12 cellular contexts compared by ENCODE assay signal in the genomic region with DNA sequence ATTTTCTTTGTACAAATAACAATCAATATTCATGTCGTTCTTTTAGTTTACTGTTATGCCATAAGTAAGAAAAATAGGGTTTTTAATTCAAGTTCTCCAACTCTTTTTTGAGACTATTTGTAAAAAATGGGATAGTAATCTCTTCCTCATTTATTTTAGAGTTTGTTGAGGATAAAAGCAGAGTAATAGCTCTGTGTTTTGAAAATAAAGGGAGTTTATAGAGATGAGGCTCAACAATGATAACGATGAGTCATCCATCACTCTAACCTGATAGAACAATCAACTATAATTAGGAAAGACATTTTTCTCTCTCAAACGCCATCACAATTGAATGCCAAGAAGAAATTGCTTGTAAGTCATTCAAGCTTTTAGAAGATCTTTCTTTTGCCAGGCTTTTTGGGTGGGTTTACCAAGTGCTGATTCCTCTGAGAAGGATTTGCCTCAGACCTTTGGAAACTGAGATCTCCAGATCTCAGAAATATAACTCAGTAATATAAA. TPM values are rescaled to one million over a fixed set of nuclear protein-coding genes. Genes with fewer than 3 reads are reported as not detected.
A peak's percentile ranks its signal among the peaks of the same experiment; 100 is the strongest.
DNase-seq lines count a peak whose midpoint lies in the region; ATAC-seq and TF ChIP-seq lines count a peak whose summit lies in the region.
"Had no signal": no experiment of that assay in that cellular context is flagged by ENCODE, and none has a peak within 500 bp of the region (broad histone marks: within the 10 kb centered on the region; RNA-seq: fewer than 3 reads in every experiment).

No MANE protein-coding gene starts in this region.

- peak overlapping the region; percentile 73 for H3K27ac ChIP-seq in DOHH2 (ENCODE audit: low read depth, low read length)
- H3K27ac ChIP-seq in colonic mucosa, result peak overlapping the region; percentile 4
- H3K27ac ChIP-seq in skin epidermis, result peak overlapping the region in 19 of 21 experiments; percentile 4 to 97 (median 63)

- H3K36me3 ChIP-seq in DOHH2 (ENCODE audit: control insufficient read depth, low read length), result peaks cover 22% of the 10 kb centered on the region
- H3K36me3 ChIP-seq in Loucy (ENCODE audit: insufficient read depth, low read length), result no peaks in the 10 kb centered on the region
- H3K36me3 ChIP-seq in colonic mucosa, result no peaks in the 10 kb centered on the region

- TF ChIP-seq CTCF in DOHH2 (IDR thresholded peaks at IDR 0.05; ENCODE audit: low read depth, low read length, poor library complexity, severe bottlenecking) (no peak), Loucy (conservative IDR thresholded peaks at IDR 0.05; ENCODE audit: low read length) (no peak), colonic mucosa (IDR thresholded peaks at IDR 0.05) (no peak)

- no peaks in the 10 kb centered on the region for H4K20me1 ChIP-seq in DOHH2 (ENCODE audit: control insufficient read depth, insufficient read depth, low read depth, low read length)
- H4K20me1 ChIP-seq in Loucy (ENCODE audit: insufficient read depth, low read length, poor library complexity, severe bottlenecking), result no peaks in the 10 kb centered on the region

- H3K4me2 ChIP-seq in DOHH2 (ENCODE audit: low read length) (peak overlapping the region; percentile 84), Loucy (ENCODE audit: low read depth, low read length, poor library complexity, severe bottlenecking) (peak overlapping the region; percentile 78)

- H3K9me3 ChIP-seq in DOHH2 (ENCODE audit: control insufficient read depth, insufficient read depth, low read length) (no peaks in the 10 kb centered on the region), Loucy (ENCODE audit: insufficient read depth, low read depth, low read length) (peaks cover 3% of the 10 kb centered on the region; the same call in 1 of the 2 replicates), colonic mucosa (no peaks in the 10 kb centered on the region)

- DNase-seq in colonic mucosa, result no peak
- no peak for DNase-seq in NCI-H1092 (lab: John Stamatoyannopoulos, UW)
- DNase-seq: H9; NCI-H526; stimulated activated CD4-positive, alpha-beta T cell treated with anti-CD3 and anti-CD28 coated beads, Interleukin-1b, Interleukin-23, amount 100 ng/mL, for 48 hours; trophoblast cell had no signal

- ATAC-seq in SK-N-SH treated with all-trans-retinoic acid at 6 μM for 48 hours (no peak), HG03135 (IDR thresholded peaks at IDR 0.05; ENCODE audit: unreplicated experiment) (no peak)

- H3K27me3 ChIP-seq in DOHH2 (ENCODE audit: control insufficient read depth, low read length) (no peaks in the 10 kb centered on the region), Loucy (ENCODE audit: insufficient read depth, low read length, poor library complexity, severe bottlenecking) (peaks cover 5% of the 10 kb centered on the region), colonic mucosa (no peaks in the 10 kb centered on the region)

- H3K9me2 ChIP-seq in DOHH2 (replicated peaks; ENCODE audit: control insufficient read depth, low read length), result no peaks in the 10 kb centered on the region
- no peaks in the 10 kb centered on the region for H3K9me2 ChIP-seq in Loucy (replicated peaks; ENCODE audit: low read depth, low read length)

- peak overlapping the region; percentile 77 for H2AFZ ChIP-seq in Loucy (ENCODE audit: low read length)

- intact Hi-C loops in colonic mucosa (cut with DNase I), result no loop called here

- H3K79me2 ChIP-seq in DOHH2 (ENCODE audit: control insufficient read depth, low read length) (peaks cover 56% of the 10 kb centered on the region), Loucy (ENCODE audit: insufficient read depth, low read length) (peaks cover 31% of the 10 kb centered on the region)

- peaks cover 65% of the 10 kb centered on the region for H3K4me1 ChIP-seq in DOHH2 (ENCODE audit: control insufficient read depth, low read length)
- peaks cover 69% of the 10 kb centered on the region for H3K4me1 ChIP-seq in Loucy (ENCODE audit: insufficient read depth, low read length, poor library complexity, severe bottlenecking)
- H3K4me1 ChIP-seq in colonic mucosa, result no peaks in the 10 kb centered on the region

- H3K4me3 ChIP-seq in DOHH2 (ENCODE audit: low read length) (peak overlapping the region; percentile 86), Loucy (ENCODE audit: low read length, poor library complexity, severe bottlenecking) (peak overlapping the region; percentile 74), colonic mucosa (peak overlapping the region; percentile 6), skin epidermis (peak overlapping the region in 6 of 7 experiments; percentile 6 to 32 (median 24))

- H3F3A ChIP-seq in DOHH2 (ENCODE audit: control insufficient read depth, insufficient read depth) (no peaks in the 10 kb centered on the region), Loucy (ENCODE audit: low read depth) (no peaks in the 10 kb centered on the region)

- H3K9ac ChIP-seq in Loucy (ENCODE audit: low read depth, low read length, poor library complexity, severe bottlenecking) (peak overlapping the region; percentile 75), colonic mucosa (ENCODE audit: low read depth in 2 of 2, low read length in 2 of 2) (no peak overlapping the region)

TF ChIP-seq in SK-N-SH treated with all-trans-retinoic acid at 6 μM for 48 hours, 23 proteins besides CTCF, POLR2A, EP300 and RAD21 (continues in another document):
- TF ChIP-seq ESRRG (CRISPR knock-in tag; IDR thresholded peaks at IDR 0.05) (no peak), ZC3H10 (CRISPR knock-in tag; IDR thresholded peaks at IDR 0.05) (no peak), ZNF8 (CRISPR knock-in tag; IDR thresholded peaks at IDR 0.05) (no peak), BACH2 (CRISPR knock-in tag; IDR thresholded peaks at IDR 0.05; ENCODE audit: borderline replicate concordance) (no peak), OSR1 (CRISPR knock-in tag; IDR thresholded peaks at IDR 0.05) (no peak), ARNTL (CRISPR knock-in tag; IDR thresholded peaks at IDR 0.05; ENCODE audit: borderline replicate concordance, low read depth) (no peak), GLIS3 (CRISPR knock-in tag; IDR thresholded peaks at IDR 0.05) (no peak), SNAI2 (CRISPR knock-in tag; IDR thresholded peaks at IDR 0.05) (no peak), ZFP3 (CRISPR knock-in tag; IDR thresholded peaks at IDR 0.05) (no peak), ZNF565 (CRISPR knock-in tag; conservative IDR thresholded peaks at IDR 0.05; ENCODE audit: low read depth) (no peak), TCF4 (CRISPR knock-in tag; IDR thresholded peaks at IDR 0.05; ENCODE audit: borderline replicate concordance) (no peak), ISL1 (CRISPR knock-in tag; IDR thresholded peaks at IDR 0.05) (no peak), ZFP30 (CRISPR knock-in tag; IDR thresholded peaks at IDR 0.05) (no peak), CSDC2 (CRISPR knock-in tag; IDR thresholded peaks at IDR 0.05) (no peak), ZNF70 (CRISPR knock-in tag; IDR thresholded peaks at IDR 0.05) (no peak)
- TF ChIP-seq, protein P1, sequence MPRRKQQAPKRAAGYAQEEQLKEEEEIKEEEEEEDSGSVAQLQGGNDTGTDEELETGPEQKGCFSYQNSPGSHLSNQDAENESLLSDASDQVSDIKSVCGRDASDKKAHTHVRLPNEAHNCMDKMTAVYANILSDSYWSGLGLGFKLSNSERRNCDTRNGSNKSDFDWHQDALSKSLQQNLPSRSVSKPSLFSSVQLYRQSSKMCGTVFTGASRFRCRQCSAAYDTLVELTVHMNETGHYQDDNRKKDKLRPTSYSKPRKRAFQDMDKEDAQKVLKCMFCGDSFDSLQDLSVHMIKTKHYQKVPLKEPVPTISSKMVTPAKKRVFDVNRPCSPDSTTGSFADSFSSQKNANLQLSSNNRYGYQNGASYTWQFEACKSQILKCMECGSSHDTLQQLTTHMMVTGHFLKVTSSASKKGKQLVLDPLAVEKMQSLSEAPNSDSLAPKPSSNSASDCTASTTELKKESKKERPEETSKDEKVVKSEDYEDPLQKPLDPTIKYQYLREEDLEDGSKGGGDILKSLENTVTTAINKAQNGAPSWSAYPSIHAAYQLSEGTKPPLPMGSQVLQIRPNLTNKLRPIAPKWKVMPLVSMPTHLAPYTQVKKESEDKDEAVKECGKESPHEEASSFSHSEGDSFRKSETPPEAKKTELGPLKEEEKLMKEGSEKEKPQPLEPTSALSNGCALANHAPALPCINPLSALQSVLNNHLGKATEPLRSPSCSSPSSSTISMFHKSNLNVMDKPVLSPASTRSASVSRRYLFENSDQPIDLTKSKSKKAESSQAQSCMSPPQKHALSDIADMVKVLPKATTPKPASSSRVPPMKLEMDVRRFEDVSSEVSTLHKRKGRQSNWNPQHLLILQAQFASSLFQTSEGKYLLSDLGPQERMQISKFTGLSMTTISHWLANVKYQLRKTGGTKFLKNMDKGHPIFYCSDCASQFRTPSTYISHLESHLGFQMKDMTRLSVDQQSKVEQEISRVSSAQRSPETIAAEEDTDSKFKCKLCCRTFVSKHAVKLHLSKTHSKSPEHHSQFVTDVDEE (CRISPR knock-in tag; IDR thresholded peaks at IDR 0.05), result no peak
- TF ChIP-seq, protein P2, sequence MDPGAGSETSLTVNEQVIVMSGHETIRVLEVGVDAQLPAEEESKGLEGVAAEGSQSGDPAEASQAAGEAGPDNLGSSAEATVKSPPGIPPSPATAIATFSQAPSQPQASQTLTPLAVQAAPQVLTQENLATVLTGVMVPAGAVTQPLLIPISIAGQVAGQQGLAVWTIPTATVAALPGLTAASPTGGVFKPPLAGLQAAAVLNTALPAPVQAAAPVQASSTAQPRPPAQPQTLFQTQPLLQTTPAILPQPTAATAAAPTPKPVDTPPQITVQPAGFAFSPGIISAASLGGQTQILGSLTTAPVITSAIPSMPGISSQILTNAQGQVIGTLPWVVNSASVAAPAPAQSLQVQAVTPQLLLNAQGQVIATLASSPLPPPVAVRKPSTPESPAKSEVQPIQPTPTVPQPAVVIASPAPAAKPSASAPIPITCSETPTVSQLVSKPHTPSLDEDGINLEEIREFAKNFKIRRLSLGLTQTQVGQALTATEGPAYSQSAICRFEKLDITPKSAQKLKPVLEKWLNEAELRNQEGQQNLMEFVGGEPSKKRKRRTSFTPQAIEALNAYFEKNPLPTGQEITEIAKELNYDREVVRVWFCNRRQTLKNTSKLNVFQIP (CRISPR knock-in tag; IDR thresholded peaks at IDR 0.05; ENCODE audit: borderline replicate concordance, low read depth), result no peak
- TF ChIP-seq, protein P3, sequence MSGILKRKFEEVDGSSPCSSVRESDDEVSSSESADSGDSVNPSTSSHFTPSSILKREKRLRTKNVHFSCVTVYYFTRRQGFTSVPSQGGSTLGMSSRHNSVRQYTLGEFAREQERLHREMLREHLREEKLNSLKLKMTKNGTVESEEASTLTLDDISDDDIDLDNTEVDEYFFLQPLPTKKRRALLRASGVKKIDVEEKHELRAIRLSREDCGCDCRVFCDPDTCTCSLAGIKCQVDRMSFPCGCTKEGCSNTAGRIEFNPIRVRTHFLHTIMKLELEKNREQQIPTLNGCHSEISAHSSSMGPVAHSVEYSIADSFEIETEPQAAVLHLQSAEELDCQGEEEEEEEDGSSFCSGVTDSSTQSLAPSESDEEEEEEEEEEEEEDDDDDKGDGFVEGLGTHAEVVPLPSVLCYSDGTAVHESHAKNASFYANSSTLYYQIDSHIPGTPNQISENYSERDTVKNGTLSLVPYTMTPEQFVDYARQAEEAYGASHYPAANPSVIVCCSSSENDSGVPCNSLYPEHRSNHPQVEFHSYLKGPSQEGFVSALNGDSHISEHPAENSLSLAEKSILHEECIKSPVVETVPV (CRISPR knock-in tag; IDR thresholded peaks at IDR 0.05), result no peak

RNA-seq across cellular contexts. Expression of a gene that starts 0.6 kb away (rescaled TPM):
- total RNA-seq in colonic mucosa, result 1 to 10 TPM; 1.3 to 3.0 TPM
- total RNA-seq: H9, MCF 10A had no signal

RNA-seq across cellular contexts. Expression of a gene that starts 55.7 kb away (rescaled TPM):
- 1 to 10 TPM; 1.1 to 1.4 TPM for total RNA-seq in colonic mucosa
- total RNA-seq: H9, MCF 10A had no signal

Comparison
In these comparisons a context has a peak if more than half of its experiments do, and no peak if none do; other contexts are left out.
1. H3K27ac ChIP-seq: peak in every context shown above with its lines; median percentile 73 in DOHH2; 63 in skin epidermis; 4 in colonic mucosa.
2. H3K4me3 ChIP-seq: peak in every context shown above with its lines; median percentile 86 in DOHH2; 74 in Loucy; 24 in skin epidermis; 6 in colonic mucosa.